In genomic region chr7:151076863-151077704, GRCh38 we compare ENCODE assay signal across 1 cellular context.
TF ChIP-seq lines count a peak whose summit lies in the region.

No MANE protein-coding gene starts in this region.

TF ChIP-seq in K562, 482 proteins besides CTCF, POLR2A, EP300 and RAD21 (continued from another document):
- TF ChIP-seq, protein P1, sequence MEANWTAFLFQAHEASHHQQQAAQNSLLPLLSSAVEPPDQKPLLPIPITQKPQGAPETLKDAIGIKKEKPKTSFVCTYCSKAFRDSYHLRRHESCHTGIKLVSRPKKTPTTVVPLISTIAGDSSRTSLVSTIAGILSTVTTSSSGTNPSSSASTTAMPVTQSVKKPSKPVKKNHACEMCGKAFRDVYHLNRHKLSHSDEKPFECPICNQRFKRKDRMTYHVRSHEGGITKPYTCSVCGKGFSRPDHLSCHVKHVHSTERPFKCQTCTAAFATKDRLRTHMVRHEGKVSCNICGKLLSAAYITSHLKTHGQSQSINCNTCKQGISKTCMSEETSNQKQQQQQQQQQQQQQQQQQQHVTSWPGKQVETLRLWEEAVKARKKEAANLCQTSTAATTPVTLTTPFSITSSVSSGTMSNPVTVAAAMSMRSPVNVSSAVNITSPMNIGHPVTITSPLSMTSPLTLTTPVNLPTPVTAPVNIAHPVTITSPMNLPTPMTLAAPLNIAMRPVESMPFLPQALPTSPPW (CRISPR knock-in tag; IDR thresholded peaks at IDR 0.05), result no peak
- TF ChIP-seq TRIM25 (IDR thresholded peaks at IDR 0.05; ENCODE audit: borderline replicate concordance) (no peak), GABPB1 (CRISPR knock-in tag; IDR thresholded peaks at IDR 0.05) (peak; percentile 18; the same call in 1 of the 2 replicates), NFXL1 (CRISPR knock-in tag; IDR thresholded peaks at IDR 0.05) (peak; percentile 49; the same call in 1 of the 2 replicates), ESRRB (CRISPR knock-in tag; IDR thresholded peaks at IDR 0.05; ENCODE audit: borderline replicate concordance) (0 out of 2 replicates have a peak, but pooled peaks have one; percentile 78), ZBTB9 (CRISPR knock-in tag; IDR thresholded peaks at IDR 0.05) (0 out of 2 replicates have a peak, but pooled peaks have one; percentile 50)
